13 cellular contexts compared by ENCODE assay signal in genomic region chr7:121344093-121344492, GRCh38. TPM values are rescaled to one million over a fixed set of nuclear protein-coding genes. Genes with fewer than 3 reads are reported as not detected.
"Had no signal": no experiment of that assay in that cellular context is flagged by ENCODE, and none has a peak within 500 bp of the region (broad histone marks: within the 10 kb centered on the region; RNA-seq: fewer than 3 reads in every experiment).

No MANE protein-coding gene starts in this region.

- H3K4me3 ChIP-seq: right atrium auricular region, transverse colon had no signal

- FAIRE-seq: frontal cortex had no signal

- H3K9me3 ChIP-seq: right atrium auricular region, transverse colon had no signal

- ATAC-seq: stimulated activated effector memory CD8-positive, alpha-beta T cell treated with anti-CD3 and anti-CD28 coated beads, Interleukin-12 subunit alpha, Interleukin-12 subunit beta, amount 100 ng/mL, for 72 hours; T-helper 17 cell had no signal

- H3K4me1 ChIP-seq: right atrium auricular region had no signal

- DNase-seq: activated B cell treated with CpG ODN at 0.5 μM for 24 hours; activated CD4-positive, alpha-beta T cell treated with anti-CD3 and anti-CD28 coated beads, Interleukin-2, amount 10 ng/mL, durations not matched to agents 24 days and 14 days; activated T-cell treated with anti-CD3 and anti-CD28 coated beads for 4 hours; amygdala; brain microvascular endothelial cell; dermis blood vessel endothelial cell; T-helper 17 cell had no signal

- H3K36me3 ChIP-seq: transverse colon had no signal

- H3K27me3 ChIP-seq: brain microvascular endothelial cell, right atrium auricular region, transverse colon had no signal

- H3K27ac ChIP-seq: brain microvascular endothelial cell, right atrium auricular region had no signal

RNA-seq across cellular contexts. Expression of gene WNT16, which starts 15.3 kb away (rescaled TPM):
- total RNA-seq: activated CD4-positive, alpha-beta T cell treated with anti-CD3 and anti-CD28 coated beads, Interleukin-2, amount 10 ng/mL, durations not matched to agents 24 days and 14 days; dermis blood vessel endothelial cell; kidney epithelial cell; subcutaneous adipose tissue; T-helper 17 cell had no signal
